ENCODE assay signal across 15 cellular contexts in genomic region chr14:57560681-57561080, GRCh38.
DNase-seq lines count a peak whose midpoint lies in the region; ATAC-seq and TF ChIP-seq lines count a peak whose summit lies in the region.
"Had no signal": no experiment of that assay in that cellular context is flagged by ENCODE, and none has a peak within 500 bp of the region (broad histone marks: within the 10 kb centered on the region; RNA-seq: fewer than 3 reads in every experiment).

No MANE protein-coding gene starts in this region.

- no peak overlapping the region for H3K27ac ChIP-seq in CD4-positive, alpha-beta memory T cell (ENCODE audit: low read depth, low read length)
- H3K27ac ChIP-seq: left ventricle myocardium inferior had no signal

- H3K9me3 Mint-ChIP-seq in activated naive CD8-positive, alpha-beta T cell treated with anti-CD3 and anti-CD28 coated beads, Interleukin-2, amount 50 U/mL, for 24 hours, result peaks cover 2% of the 10 kb centered on the region
- H3K9me3 Mint-ChIP-seq in CD14-positive monocyte, result peaks cover 0 to 3% (median 0%) of the 10 kb centered on the region in 7 donors
- peaks cover 0 to 2% (median 1%) of the 10 kb centered on the region in 8 donors for H3K9me3 Mint-ChIP-seq in CD4-positive, alpha-beta memory T cell
- H3K9me3 Mint-ChIP-seq: activated B cell treated with CpG ODN at 0.5 μM for 24 hours; activated T-cell treated with anti-CD3 and anti-CD28 coated beads, Interleukin-2, amount 50 U/mL, for 4 hours had no signal

- H3K36me3 ChIP-seq in CD4-positive, alpha-beta memory T cell (ENCODE audit: insufficient read depth, low read length), result no peaks in the 10 kb centered on the region
- H3K36me3 ChIP-seq: left ventricle myocardium inferior had no signal

- H3K27me3 Mint-ChIP-seq in activated naive CD8-positive, alpha-beta T cell treated with anti-CD3 and anti-CD28 coated beads, Interleukin-2, amount 50 U/mL, for 24 hours, result no peaks in the 10 kb centered on the region
- H3K27me3 Mint-ChIP-seq in CD14-positive monocyte (ENCODE audit: low read depth in 3 of 3), result peaks cover 0 to 2% (median 0%) of the 10 kb centered on the region in 3 donors
- H3K27me3 Mint-ChIP-seq in CD4-positive, alpha-beta memory T cell, result no peaks in the 10 kb centered on the region
- H3K27me3 Mint-ChIP-seq: activated B cell treated with CpG ODN at 0.5 μM for 24 hours had no signal

- ATAC-seq in GM18511 (IDR thresholded peaks at IDR 0.05; ENCODE audit: unreplicated experiment) (peak; percentile 89), GM21367 (IDR thresholded peaks at IDR 0.05; ENCODE audit: unreplicated experiment) (peak; percentile 68), HG02943 (IDR thresholded peaks at IDR 0.05; ENCODE audit: low read depth, unreplicated experiment) (peak; percentile 87), HG03521 (IDR thresholded peaks at IDR 0.05; ENCODE audit: unreplicated experiment) (peak; percentile 62)
- ATAC-seq in activated naive CD8-positive, alpha-beta T cell treated with anti-CD3 and anti-CD28 coated beads, Interleukin-2, amount 50 U/mL, for 24 hours, result no peak
- ATAC-seq: activated T-cell treated with anti-CD3 and anti-CD28 coated beads, Interleukin-2, amount 50 U/mL, for 4 hours had no signal

- H3K4me1 Mint-ChIP-seq in activated naive CD8-positive, alpha-beta T cell treated with anti-CD3 and anti-CD28 coated beads, Interleukin-2, amount 50 U/mL, for 24 hours, result no peaks in the 10 kb centered on the region
- no peaks in the 10 kb centered on the region for H3K4me1 Mint-ChIP-seq in CD14-positive monocyte
- H3K4me1 Mint-ChIP-seq in CD4-positive, alpha-beta memory T cell, result no peaks in the 10 kb centered on the region
- H3K4me1 Mint-ChIP-seq: activated B cell treated with CpG ODN at 0.5 μM for 24 hours had no signal

- DNase-seq in putamen (ENCODE audit: low spot score), result no peak
- DNase-seq in activated naive CD8-positive, alpha-beta T cell treated with anti-CD3 and anti-CD28 coated beads, Interleukin-2, amount 50 U/mL, for 24 hours, result no peak
- DNase-seq in CD14-positive monocyte (ENCODE audit: low spot score), result no peak
- no peak for DNase-seq in CD4-positive, alpha-beta memory T cell
- DNase-seq: activated B cell treated with CpG ODN at 0.5 μM for 24 hours; activated T-cell treated with anti-CD3 and anti-CD28 coated beads, Interleukin-2, amount 50 U/mL, for 4 hours; DND-41; effector CD8-positive, alpha-beta T cell; glutamatergic neuron; left ventricle myocardium inferior; NCI-H524 had no signal

- no peaks in the 10 kb centered on the region for H3K36me3 Mint-ChIP-seq in activated naive CD8-positive, alpha-beta T cell treated with anti-CD3 and anti-CD28 coated beads, Interleukin-2, amount 50 U/mL, for 24 hours (ENCODE audit: low read depth)
- no peaks in the 10 kb centered on the region for H3K36me3 Mint-ChIP-seq in CD14-positive monocyte
- H3K36me3 Mint-ChIP-seq in CD4-positive, alpha-beta memory T cell, result no peaks in the 10 kb centered on the region

- no peak for TF ChIP-seq CTCF in CD14-positive monocyte (IDR thresholded peaks at IDR 0.05)

- no peak overlapping the region for H3K4me3 ChIP-seq in CD4-positive, alpha-beta memory T cell (ENCODE audit: low read length in 2 of 2)
- H3K4me3 ChIP-seq: left ventricle myocardium inferior had no signal

- CTCF ChIA-PET in CD4-positive, alpha-beta memory T cell (lab: Charles Lee; ENCODE audit: partially characterized antibody), result no interaction called here

- no peak overlapping the region for H3K27ac Mint-ChIP-seq in activated naive CD8-positive, alpha-beta T cell treated with anti-CD3 and anti-CD28 coated beads, Interleukin-2, amount 50 U/mL, for 24 hours
- no peak overlapping the region for H3K27ac Mint-ChIP-seq in CD14-positive monocyte
- no peak overlapping the region for H3K27ac Mint-ChIP-seq in CD4-positive, alpha-beta memory T cell
- H3K27ac Mint-ChIP-seq: activated B cell treated with CpG ODN at 0.5 μM for 24 hours had no signal

- no peaks in the 10 kb centered on the region for H3K9me3 ChIP-seq in CD4-positive, alpha-beta memory T cell (ENCODE audit: control insufficient read depth in 1 of 2, low read length in 2 of 2)
- H3K9me3 ChIP-seq: left ventricle myocardium inferior had no signal

- H3K4me3 Mint-ChIP-seq in activated naive CD8-positive, alpha-beta T cell treated with anti-CD3 and anti-CD28 coated beads, Interleukin-2, amount 50 U/mL, for 24 hours, result no peak overlapping the region
- H3K4me3 Mint-ChIP-seq in CD14-positive monocyte, result no peak overlapping the region
- H3K4me3 Mint-ChIP-seq in CD4-positive, alpha-beta memory T cell, result no peak overlapping the region
- H3K4me3 Mint-ChIP-seq: activated B cell treated with CpG ODN at 0.5 μM for 24 hours; activated T-cell treated with anti-CD3 and anti-CD28 coated beads, Interleukin-2, amount 50 U/mL, for 4 hours had no signal

- POLR2A ChIA-PET in CD4-positive, alpha-beta memory T cell (lab: Charles Lee; ENCODE audit: partially characterized antibody), result no interaction called here

- H3K27me3 ChIP-seq in CD4-positive, alpha-beta memory T cell (ENCODE audit: insufficient read depth, low read length), result no peaks in the 10 kb centered on the region

- intact Hi-C loops in CD14-positive monocyte (cut with micrococcal nuclease), result no loop called here
- intact Hi-C loops in CD4-positive, alpha-beta memory T cell (cut with micrococcal nuclease), result no loop called here

- H3K4me1 ChIP-seq in CD4-positive, alpha-beta memory T cell (ENCODE audit: insufficient read depth, low read length), result no peaks in the 10 kb centered on the region
- H3K4me1 ChIP-seq: left ventricle myocardium inferior had no signal
